14 cellular contexts compared by ENCODE assay signal in the genomic region with DNA sequence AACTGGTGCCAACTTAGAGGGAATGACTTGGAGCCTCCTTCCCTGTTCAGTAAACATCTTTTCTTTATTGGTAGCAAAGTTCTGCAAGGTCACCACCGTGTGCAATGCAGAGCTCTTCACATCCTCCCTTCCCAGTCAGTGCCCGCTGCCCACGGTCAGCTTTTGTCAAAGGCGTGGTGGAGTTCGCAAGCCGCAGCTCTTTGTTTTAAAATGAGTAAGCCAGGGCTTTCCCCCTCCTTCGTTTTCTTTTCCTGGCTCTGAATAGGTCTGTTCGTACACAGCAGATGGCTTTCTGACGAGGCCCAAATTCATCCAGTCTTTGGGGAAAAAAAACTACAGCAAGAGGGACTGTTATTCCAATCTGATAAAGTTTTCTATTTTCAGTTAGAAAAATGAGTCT.
A peak's percentile ranks its signal among the peaks of the same experiment; 100 is the strongest.
DNase-seq lines count a peak whose midpoint lies in the region; ATAC-seq, FAIRE-seq and TF ChIP-seq lines count a peak whose summit lies in the region.
"Had no signal": no experiment of that assay in that cellular context is flagged by ENCODE, and none has a peak within 500 bp of the region (broad histone marks: within the 10 kb centered on the region; RNA-seq: fewer than 3 reads in every experiment).

No MANE protein-coding gene starts in this region.

- no peaks in the 10 kb centered on the region for H3K36me3 Mint-ChIP-seq in immature natural killer cell
- H3K36me3 Mint-ChIP-seq: brain had no signal

- DNase-seq in GM20000 (ENCODE audit: low spot score) (peak; percentile 45), NCI-H446 (lab: John Stamatoyannopoulos, UW) (peak; percentile 69 to 74), heart left ventricle (peak in 1 of 5 donors; percentile 38), frontal cortex (ENCODE audit: low spot score in 2 of 2) (no peak), HuH-7 (ENCODE audit: low spot score) (no peak), immature natural killer cell (no peak)
- DNase-seq: activated CD4-positive, alpha-beta T cell treated with anti-CD3 and anti-CD28 coated beads, Interleukin-2, amount 10 ng/mL, durations not matched to agents 24 days and 14 days; AML-193; NCI-H1436; stimulated activated naive CD4-positive, alpha-beta T cell treated with Interleukin-2 at 50 U/mL for 16 hours had no signal

- no peak for FAIRE-seq in frontal cortex (lab: Jason Lieb, UNC)

- TF ChIP-seq POLR2A in heart left ventricle (IDR thresholded peaks at IDR 0.05), result no peak

- peaks cover 0 to 11% (median 3%) of the 10 kb centered on the region in 3 donors for H3K27me3 Mint-ChIP-seq in immature natural killer cell (ENCODE audit: low read depth in 3 of 3)

- H3K4me3 ChIP-seq in ACC112 (ENCODE audit: low read depth, low read length), result peak overlapping the region; percentile 71
- peak overlapping the region in 4 of 12 donors; percentile 11 to 33 (median 29) for H3K4me3 ChIP-seq in heart left ventricle

- H3K9me3 ChIP-seq in heart left ventricle, result no peaks in the 10 kb centered on the region

- H3K4me1 Mint-ChIP-seq in immature natural killer cell, result no peaks in the 10 kb centered on the region
- H3K4me1 Mint-ChIP-seq: activated CD4-positive, alpha-beta T cell treated with anti-CD3 and anti-CD28 coated beads, Interleukin-2, amount 10 ng/mL, durations not matched to agents 24 days and 14 days had no signal

- H2AFZ ChIP-seq in ACC112 (ENCODE audit: low read length, unreplicated experiment), result peak overlapping the region; percentile 90

- intact Hi-C loops in heart left ventricle (cut with DNase I), result loop anchor here in 1 of 10 donors (10.0 kb wide), 1 partner anchor 159 kb away; no protein-coding TSS in a partner anchor

- no peaks in the 10 kb centered on the region for H3K9me3 Mint-ChIP-seq in immature natural killer cell
- H3K9me3 Mint-ChIP-seq: activated CD4-positive, alpha-beta T cell treated with anti-CD3 and anti-CD28 coated beads, Interleukin-2, amount 10 ng/mL, durations not matched to agents 24 days and 14 days had no signal

- H3K4me3 Mint-ChIP-seq in immature natural killer cell, result no peak overlapping the region
- H3K4me3 Mint-ChIP-seq: activated CD4-positive, alpha-beta T cell treated with anti-CD3 and anti-CD28 coated beads, Interleukin-2, amount 10 ng/mL, durations not matched to agents 24 days and 14 days had no signal

- H3K79me2 ChIP-seq in ACC112 (ENCODE audit: control insufficient read depth, insufficient read depth, low read length, unreplicated experiment), result no peaks in the 10 kb centered on the region

- ATAC-seq in heart left ventricle, result peak in 3 of 4 donors; percentile 50 to 74 (median 70)
- no peak for ATAC-seq in GM21423 (IDR thresholded peaks at IDR 0.05; ENCODE audit: unreplicated experiment)
- ATAC-seq: Panc1 had no signal

- no peak overlapping the region for H3K27ac Mint-ChIP-seq in immature natural killer cell
- H3K27ac Mint-ChIP-seq: activated CD4-positive, alpha-beta T cell treated with anti-CD3 and anti-CD28 coated beads, Interleukin-2, amount 10 ng/mL, durations not matched to agents 24 days and 14 days had no signal

- H3K27ac ChIP-seq in ACC112 (ENCODE audit: low read depth, low read length) (peak overlapping the region; percentile 33), heart left ventricle (peak overlapping the region in 4 of 12 donors; percentile 28 to 61 (median 52))

- no peak for TF ChIP-seq CTCF in GM20000 (IDR thresholded peaks at IDR 0.05; ENCODE audit: extremely low read depth, missing control alignments)
- no peak for TF ChIP-seq CTCF in heart left ventricle (IDR thresholded peaks at IDR 0.05)

- 47 to 65% (median 59%) methylated on average over 9 of the region's 9 CpGs for WGBS in heart left ventricle, 4 donors

- 0 out of 2 replicates have a peak, but pooled peaks cover 8% of the 10 kb centered on the region for H3K27me3 ChIP-seq in ACC112 (ENCODE audit: insufficient read depth, low read length)
- H3K27me3 ChIP-seq in heart left ventricle, result no peaks in the 10 kb centered on the region

- H3K4me1 ChIP-seq in ACC112 (ENCODE audit: control insufficient read depth, insufficient read depth, low read length, unreplicated experiment), result peaks cover 3% of the 10 kb centered on the region
- peaks cover 0 to 6% (median 0%) of the 10 kb centered on the region in 12 donors for H3K4me1 ChIP-seq in heart left ventricle

- no peaks in the 10 kb centered on the region for H3K36me3 ChIP-seq in ACC112 (ENCODE audit: insufficient read depth, low read length)
- H3K36me3 ChIP-seq in heart left ventricle, result no peaks in the 10 kb centered on the region

Comparison
In these comparisons a context has a peak if more than half of its experiments do, and no peak if none do; other contexts are left out.
1. DNase-seq: peak in GM20000 (single experiment) and NCI-H446 (2 of 2); none in frontal cortex (0 of 2), HuH-7 (single experiment) and immature natural killer cell (0 of 3).